Comparison of ENCODE assay signal across 7 cellular contexts in the genomic region with DNA sequence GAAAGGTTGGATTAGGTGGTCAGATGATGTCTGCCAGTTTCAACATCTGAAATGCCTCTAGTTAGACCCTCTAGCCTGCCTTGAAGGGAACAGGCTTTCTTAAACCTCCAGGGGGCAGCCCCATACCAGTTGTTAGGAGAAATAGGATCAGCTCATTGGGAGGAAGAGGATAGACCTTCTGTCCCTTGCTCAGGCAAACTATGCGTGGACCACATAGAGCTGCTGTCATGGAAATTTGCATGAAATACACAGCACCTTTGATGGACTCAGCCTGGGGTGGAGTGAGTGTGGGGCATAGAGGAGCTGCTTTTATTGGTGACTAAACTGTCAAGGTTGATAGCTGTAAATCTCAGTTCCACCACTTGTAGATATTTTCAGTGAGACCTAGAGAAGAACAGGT. TPM values are rescaled to one million over a fixed set of nuclear protein-coding genes. Genes with fewer than 3 reads are reported as not detected.
A peak's percentile ranks its signal among the peaks of the same experiment; 100 is the strongest.
DNase-seq lines count a peak whose midpoint lies in the region; ATAC-seq and TF ChIP-seq lines count a peak whose summit lies in the region.

No MANE protein-coding gene starts in this region.

- no peak overlapping the region for H3K4me2 ChIP-seq in fibroblast of lung (ENCODE audit: extremely low read depth, insufficient read depth, low read length)

- H3K36me3 ChIP-seq in fibroblast of lung (ENCODE audit: control insufficient read depth, insufficient read depth, low read length), result no peaks in the 10 kb centered on the region

- TF ChIP-seq CTCF in GM13977 (IDR thresholded peaks at IDR 0.05; ENCODE audit: extremely low read depth, insufficient read depth, missing control alignments), result peak; percentile 14
- peak; percentile 22 to 32 for TF ChIP-seq CTCF in fibroblast of lung (conservative IDR thresholded peaks at IDR 0.05 in 1 of 2, IDR thresholded peaks at IDR 0.05 in 1 of 2; ENCODE audit: low read depth in 1 of 2, low read length in 2 of 2)
- peak; percentile 50 for TF ChIP-seq CTCF in retinal pigment epithelial cell (conservative IDR thresholded peaks at IDR 0.05; ENCODE audit: low read depth, low read length)

- no peaks in the 10 kb centered on the region for H3K27me3 ChIP-seq in fibroblast of lung (ENCODE audit: control insufficient read depth, insufficient read depth, low read length)

- H2AFZ ChIP-seq in fibroblast of lung (ENCODE audit: low read length), result no peak overlapping the region

- H3K27ac ChIP-seq in fibroblast of lung (ENCODE audit: insufficient read depth, low read length), result no peak overlapping the region

- in situ Hi-C loops in GM13977 (cut with MboI; ENCODE audit: low pct_unique_long_range_greater_than_20kb, low sequenced_read_pairs, unreplicated experiment), result no loop called here

- no peaks in the 10 kb centered on the region for H3K9me3 ChIP-seq in fibroblast of lung (ENCODE audit: control insufficient read depth, insufficient read depth, low read depth, low read length)

- no peak overlapping the region for H3K9ac ChIP-seq in fibroblast of lung (ENCODE audit: insufficient read depth, low read length)

- no peaks in the 10 kb centered on the region for H3K79me2 ChIP-seq in fibroblast of lung (ENCODE audit: control insufficient read depth, insufficient read depth, low read length)

- H3K4me3 ChIP-seq in fibroblast of lung (replicated peaks in 1 of 4; ENCODE audit: control extremely low read depth in 1 of 4, insufficient read depth in 1 of 4, low read depth in 3 of 4, low read length in 4 of 4) (no peak overlapping the region), retinal pigment epithelial cell (ENCODE audit: low read length) (no peak overlapping the region)

- no peaks in the 10 kb centered on the region for H3K4me1 ChIP-seq in fibroblast of lung (ENCODE audit: control insufficient read depth, extremely low read depth, insufficient read depth, low read length)

- no peak for DNase-seq in GM13977 (ENCODE audit: low spot score)
- peak; percentile 17 to 58 for DNase-seq in NCI-H446 (lab: John Stamatoyannopoulos, UW)
- DNase-seq in fibroblast of lung (ENCODE audit: low read depth in 2 of 2), result peak in 1 of 2 donors; percentile 4
- DNase-seq in retinal pigment epithelial cell (ENCODE audit: low read depth), result no peak
- DNase-seq in SIG-M5 (lab: John Stamatoyannopoulos, UW), result no peak

- no peaks in the 10 kb centered on the region for H4K20me1 ChIP-seq in fibroblast of lung (ENCODE audit: control insufficient read depth, extremely low read depth, insufficient read depth, low read length)

- ATAC-seq in GM19324 (IDR thresholded peaks at IDR 0.05; ENCODE audit: low FRiP score, unreplicated experiment) (no peak), GM18870 (IDR thresholded peaks at IDR 0.05; ENCODE audit: unreplicated experiment) (no peak)

RNA-seq across cellular contexts. Expression of a gene that starts 38.4 kb away (rescaled TPM):
- under 0.01 and 0.33 TPM in 2 replicates for total RNA-seq in fibroblast of lung
- polyA plus RNA-seq in fibroblast of lung, result 0.01 TPM in 1 of 2 replicates, not detected in the other
- polyA plus RNA-seq in fibroblast of lung (2012), result 0.01 TPM in 1 of 2 replicates, not detected in the other
- not detected in 2 replicates for polyA minus RNA-seq in fibroblast of lung (ENCODE audit: low replicate concordance)

Comparison
In these comparisons a context has a peak if more than half of its experiments do, and no peak if none do; other contexts are left out.
1. DNase-seq: peak in NCI-H446 (2 of 2); none in GM13977 (single experiment), retinal pigment epithelial cell (single experiment) and SIG-M5 (single experiment).
2. Peak in every context shown above with its lines, with median percentiles within 50 percentile points of each other: CTCF ChIP-seq.